1 cellular context compared by ENCODE assay signal in genomic region chr1:204517382-204517781, GRCh38.
TF ChIP-seq lines count a peak whose summit lies in the region.

No MANE protein-coding gene starts in this region.

TF ChIP-seq in HepG2, 621 proteins besides CTCF, POLR2A, EP300 and RAD21:
- peak; percentile 62; the same call in 1 of the 2 replicates for TF ChIP-seq ZNF460 (CRISPR knock-in tag; IDR thresholded peaks at IDR 0.05; ENCODE audit: borderline replicate concordance)
